1 cellular context compared by ENCODE assay signal in the genomic region with DNA sequence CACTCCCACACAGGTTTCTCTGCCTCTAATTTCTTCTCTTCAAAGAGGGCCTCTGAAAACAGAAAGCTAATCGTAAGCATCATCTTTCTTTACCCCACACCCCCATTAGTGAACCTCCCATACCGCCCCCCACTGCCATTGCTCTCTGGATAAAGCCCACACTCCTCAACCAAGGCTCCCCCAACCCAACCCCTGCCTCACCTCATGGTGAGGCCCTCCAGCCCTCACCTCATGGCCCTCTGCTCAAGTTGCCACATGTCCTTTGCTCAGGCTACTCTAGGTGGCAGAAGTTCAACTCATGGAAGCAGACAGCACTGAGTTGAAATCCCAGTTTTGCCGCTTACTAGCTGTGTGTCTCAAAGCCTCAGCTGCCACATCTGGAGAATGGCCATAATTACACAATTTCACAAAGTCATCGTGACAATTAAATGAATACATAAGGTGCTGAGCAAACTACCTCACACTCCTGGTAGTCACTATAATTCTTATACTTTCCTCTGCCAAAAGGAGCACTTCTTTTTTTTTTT.
TF ChIP-seq lines count a peak whose summit lies in the region.

No MANE protein-coding gene starts in this region.

TF ChIP-seq in SK-N-SH treated with all-trans-retinoic acid at 6 μM for 48 hours, 23 proteins besides CTCF, POLR2A, EP300 and RAD21 (continued from another document):
- TF ChIP-seq CREB5 (CRISPR knock-in tag; IDR thresholded peaks at IDR 0.05; ENCODE audit: low read depth) = no peak
- no peak for TF ChIP-seq CSRNP3 (CRISPR knock-in tag; IDR thresholded peaks at IDR 0.05)
- TF ChIP-seq OSR1 (CRISPR knock-in tag; IDR thresholded peaks at IDR 0.05) = no peak
